9 cellular contexts compared by ENCODE assay signal in the genomic region with DNA sequence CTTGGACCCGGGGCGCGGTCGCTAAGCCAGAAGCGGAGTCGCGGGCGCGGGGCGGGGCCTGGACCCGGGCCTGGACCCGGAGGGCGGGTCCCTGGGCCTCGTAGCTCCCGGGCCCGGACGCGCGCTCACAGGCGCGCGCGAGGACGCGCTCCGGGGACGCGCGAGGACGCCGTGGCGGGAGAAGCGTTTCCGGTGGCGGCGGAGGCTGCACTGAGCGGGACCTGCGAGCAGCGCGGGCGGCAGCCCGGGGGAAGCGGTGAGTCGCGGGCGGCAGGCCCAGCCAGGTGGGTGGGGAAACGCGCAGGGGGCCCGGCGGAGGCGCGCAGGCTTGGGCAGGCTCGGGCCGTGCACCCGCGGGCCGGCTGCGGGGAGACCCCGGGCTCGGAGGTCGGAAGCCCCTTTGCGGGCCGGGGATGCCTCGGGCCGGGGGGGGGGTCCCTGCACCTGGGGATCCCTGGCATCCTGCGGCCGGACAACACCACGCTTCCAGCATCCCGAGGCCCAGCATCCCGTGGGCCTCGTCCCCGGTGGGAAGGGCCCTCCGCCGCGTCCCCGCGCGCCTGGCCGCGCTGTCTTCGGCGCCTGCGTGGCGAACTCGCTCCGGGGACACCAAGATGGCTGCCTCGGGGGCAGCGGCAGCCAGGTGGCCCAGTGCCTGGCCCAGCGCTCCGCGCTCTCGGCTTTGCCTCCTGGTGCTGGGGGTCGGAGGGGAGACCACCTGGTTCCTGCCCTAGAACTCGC. TPM values are rescaled to one million over a fixed set of nuclear protein-coding genes. Genes with fewer than 3 reads are reported as not detected.
DNase-seq lines count a peak whose midpoint lies in the region; ATAC-seq, FAIRE-seq and TF ChIP-seq lines count a peak whose summit lies in the region.
"Had no signal": no experiment of that assay in that cellular context is flagged by ENCODE, and none has a peak within 500 bp of the region (broad histone marks: within the 10 kb centered on the region; RNA-seq: fewer than 3 reads in every experiment).

A gene with protein sequence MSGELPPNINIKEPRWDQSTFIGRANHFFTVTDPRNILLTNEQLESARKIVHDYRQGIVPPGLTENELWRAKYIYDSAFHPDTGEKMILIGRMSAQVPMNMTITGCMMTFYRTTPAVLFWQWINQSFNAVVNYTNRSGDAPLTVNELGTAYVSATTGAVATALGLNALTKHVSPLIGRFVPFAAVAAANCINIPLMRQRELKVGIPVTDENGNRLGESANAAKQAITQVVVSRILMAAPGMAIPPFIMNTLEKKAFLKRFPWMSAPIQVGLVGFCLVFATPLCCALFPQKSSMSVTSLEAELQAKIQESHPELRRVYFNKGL (plus strand): TSS at position 177 of the 741 bp plus-strand sequence. CDS start 13,544 bp downstream, outside the sequence.

- peaks cover 10% of the 10 kb centered on the region for H3K79me1 ChIP-seq in H1 (ENCODE audit: low read depth, low read length)
- peaks cover 19% of the 10 kb centered on the region for H3K79me1 ChIP-seq in mesendoderm (ENCODE audit: low read length)

- H4K5ac ChIP-seq in H1 (ENCODE audit: insufficient read length, low read depth, low read length) (no peak within 1 kb of the TSS), mesendoderm (ENCODE audit: low read length) (no peak within 1 kb of the TSS)

- H2AK5ac ChIP-seq in H1 (ENCODE audit: low read depth, low read length) (no peak within 1 kb of the TSS), mesendoderm (ENCODE audit: low read length) (no peak within 1 kb of the TSS)

- WGBS in H1 (ENCODE audit: extremely low coverage in 1 of 2, insufficient coverage in 1 of 2, insufficient read length in 1 of 2, insufficient replicate concordance in 2 of 2, low coverage in 1 of 2, low lambda C conversion rate in 2 of 2, missing lambda C conversion rate in 1 of 2), 2 experiments, result 1% methylated on average over 65 of the region's 94 CpGs; no CpG with 5 or more reads in 1 of the 2 experiments
- WGBS in mesendoderm (ENCODE audit: extremely low coverage, insufficient coverage, low lambda C conversion rate), result no CpG with 5 or more reads among the region's 94 CpGs

- peaks cover 12 to 46% of the 10 kb centered on the region in 2 experiments for H3K79me2 ChIP-seq in H1 (ENCODE audit: control insufficient read depth in 1 of 2, insufficient read depth in 2 of 2, low read length in 2 of 2)
- H3K79me2 ChIP-seq in mesendoderm (ENCODE audit: control insufficient read depth, insufficient read depth, low read length), result peaks cover 39% of the 10 kb centered on the region

- H2AFZ ChIP-seq in H1 (ENCODE audit: low read length), result peak within 1 kb of the TSS; percentile 94; the same call in 1 of the 2 replicates

- no peak within 1 kb of the TSS for H4K91ac ChIP-seq in H1 (replicated peaks; ENCODE audit: insufficient read length, low read length)

- ATAC-seq in GM19035 (IDR thresholded peaks at IDR 0.05; ENCODE audit: unreplicated experiment) (peak; percentile 93), HG03342 (IDR thresholded peaks at IDR 0.05; ENCODE audit: unreplicated experiment) (peak; percentile 89)

- H3K23me2 ChIP-seq in H1 (ENCODE audit: low read depth, low read length), result peaks cover 12% of the 10 kb centered on the region

- H2BK120ac ChIP-seq in H1 (replicated peaks; ENCODE audit: low read depth, low read length), result no peak within 1 kb of the TSS
- no peak within 1 kb of the TSS for H2BK120ac ChIP-seq in mesendoderm (ENCODE audit: low read depth, low read length)

- no peak within 1 kb of the TSS for H3K14ac ChIP-seq in H1 (ENCODE audit: insufficient read length)

- H3K18ac ChIP-seq in H1 (ENCODE audit: extremely low read depth, low read length), result peak within 1 kb of the TSS; percentile 78
- H3K18ac ChIP-seq in mesendoderm (ENCODE audit: low read length), result peak within 1 kb of the TSS; percentile 96

- no peak for TF ChIP-seq RAD21 in H1 (IDR thresholded peaks at IDR 0.05 in 1 of 2, conservative IDR thresholded peaks at IDR 0.05 in 1 of 2; ENCODE audit: low read depth in 2 of 2, low read length in 2 of 2)

- peaks cover 40% of the 10 kb centered on the region for H4K20me1 ChIP-seq in BLaER1
- peaks cover 12 to 16% of the 10 kb centered on the region in 2 experiments for H4K20me1 ChIP-seq in H1 (replicated peaks in 1 of 2; ENCODE audit: control insufficient read depth in 1 of 2, insufficient read depth in 2 of 2, low read length in 2 of 2)

- H3K4ac ChIP-seq in H1 (replicated peaks; ENCODE audit: insufficient read length, low read depth, low read length), result peak within 1 kb of the TSS; percentile 25
- H3K4ac ChIP-seq in mesendoderm (ENCODE audit: low read depth, low read length), result peak within 1 kb of the TSS; percentile 96

- H2BK12ac ChIP-seq in H1 (ENCODE audit: low read depth, low read length), result no peak within 1 kb of the TSS; the same call in 1 of the 2 replicates

- no peak for FAIRE-seq in H1 (lab: Jason Lieb, UNC)
- FAIRE-seq: islet of Langerhans had no signal

- CTCF ChIA-PET in H1 (lab: Charles Lee; ENCODE audit: partially characterized antibody), result interaction anchor here (0.6 to 2.2 kb wide), 3 partner anchors 14 to 611 kb away, joined by 3 to 13 read pairs (median 3); no protein-coding TSS in a partner anchor

- H3K4me2 ChIP-seq in BLaER1 (peak within 1 kb of the TSS; percentile 99), H1 (ENCODE audit: insufficient read depth in 1 of 2, low read depth in 2 of 2, low read length in 2 of 2) (peak within 1 kb of the TSS; percentile 78 to 99), mesendoderm (ENCODE audit: low read length) (peak within 1 kb of the TSS; percentile 78)

- no peak for TF ChIP-seq EP300 in H1 (IDR thresholded peaks at IDR 0.05; ENCODE audit: borderline replicate concordance in 1 of 2, low read depth in 2 of 2, low read length in 2 of 2)

- H4K8ac ChIP-seq in H1 (ENCODE audit: extremely low read depth, insufficient read depth, low read length) (peak within 1 kb of the TSS; percentile 94), mesendoderm (ENCODE audit: low read depth, low read length) (no peak within 1 kb of the TSS)

- peak within 1 kb of the TSS; percentile 92 for H3K9ac ChIP-seq in BLaER1
- H3K9ac ChIP-seq in H1 (replicated peaks in 1 of 4; ENCODE audit: extremely low read depth in 1 of 4, low read depth in 3 of 4, low read length in 3 of 4), result peak within 1 kb of the TSS; percentile 71 to 86 (median 78)
- peak within 1 kb of the TSS; percentile 85 for H3K9ac ChIP-seq in mesendoderm (ENCODE audit: low read length)

- TF ChIP-seq CTCF in H1 (IDR thresholded peaks at IDR 0.05; ENCODE audit: control extremely low read depth in 1 of 3, insufficient read depth in 1 of 3, low read depth in 1 of 3, low read length in 3 of 3), result no peak

- H3K36me3 ChIP-seq in BLaER1, result peaks cover 25% of the 10 kb centered on the region
- H3K36me3 ChIP-seq in H1 (ENCODE audit: control insufficient read depth in 2 of 4, insufficient read depth in 4 of 4, low read length in 3 of 4), result peaks cover 2 to 9% (median 7%) of the 10 kb centered on the region in 4 experiments; a peak in 5 of 8 replicates
- peaks cover 2% of the 10 kb centered on the region for H3K36me3 ChIP-seq in mesendoderm (ENCODE audit: control insufficient read depth, insufficient read depth, low read length)

- POLR2A ChIA-PET in H1 (lab: Charles Lee; ENCODE audit: partially characterized antibody), result interaction anchor here (0.7 to 1.6 kb wide), 13 partner anchors 9 to 969 kb away, joined by 3 to 6 read pairs (median 3); a partner anchor contains a TSS

- H2BK5ac ChIP-seq in H1 (ENCODE audit: low read depth, low read length) (no peak within 1 kb of the TSS), mesendoderm (ENCODE audit: low read length) (peak within 1 kb of the TSS; percentile 49)

- peak within 1 kb of the TSS; percentile 97 for H3K4me3 ChIP-seq in BLaER1
- H3K4me3 ChIP-seq in H1 (ENCODE audit: extremely low read depth in 1 of 4, insufficient read depth in 2 of 4, low read depth in 3 of 4, low read length in 4 of 4), result peak within 1 kb of the TSS; percentile 74 to 98 (median 88)
- peak within 1 kb of the TSS; percentile 98 for H3K4me3 ChIP-seq in mesendoderm (ENCODE audit: low read length)

- H3K23ac ChIP-seq in H1 (ENCODE audit: insufficient read length) (no peak within 1 kb of the TSS), mesendoderm (ENCODE audit: low read length) (no peak within 1 kb of the TSS)

- TF ChIP-seq POLR2A in H1 (IDR thresholded peaks at IDR 0.05; ENCODE audit: control extremely low read depth in 1 of 2, low read depth in 2 of 2, low read length in 2 of 2), result peak; percentile 16 to 84

- no peak within 1 kb of the TSS for H2BK20ac ChIP-seq in H1 (ENCODE audit: low read length)

- DNase-seq in NCI-H69 (lab: John Stamatoyannopoulos, UW), result peak; percentile 95
- peak; percentile 93 for DNase-seq in activated CD8-positive, alpha-beta memory T cell treated with anti-CD3 and anti-CD28 coated beads for 24 hours
- DNase-seq in H1 (ENCODE audit: low read depth in 1 of 2, low spot score in 2 of 2), result peak in 1 of 2 experiments; percentile 88
- peak; percentile 78 for DNase-seq in mesendoderm
- DNase-seq in stimulated activated CD8-positive, alpha-beta memory T cell treated with anti-CD3 and anti-CD28 coated beads, Interleukin-15, amount 100 ng/mL, for 1 hour (ENCODE audit: low read depth), result peak; percentile 56

- H3K27me3 ChIP-seq in BLaER1 (no peaks in the 10 kb centered on the region), H1 (replicated peaks in 1 of 4; ENCODE audit: control insufficient read depth in 3 of 4, extremely low read depth in 1 of 4, insufficient read depth in 3 of 4, low read length in 3 of 4) (peaks cover 0 to 6% (median 2%) of the 10 kb centered on the region in 4 experiments; a peak in 2 of 7 replicates), mesendoderm (ENCODE audit: insufficient read depth, low read length, poor library complexity) (no peaks in the 10 kb centered on the region)

- H2BK15ac ChIP-seq in H1 (ENCODE audit: low read length) (0 out of 2 replicates have a peak within 1 kb of the TSS, but pooled peaks have one; percentile 6), mesendoderm (replicated peaks; ENCODE audit: low read depth) (no peak within 1 kb of the TSS)

- H3K56ac ChIP-seq in H1 (replicated peaks; ENCODE audit: insufficient read length, low read depth, low read length) (peak within 1 kb of the TSS; percentile 34), mesendoderm (ENCODE audit: low read length) (peak within 1 kb of the TSS; percentile 97)

- H3K27ac ChIP-seq in BLaER1, result peak within 1 kb of the TSS; percentile 95
- H3K27ac ChIP-seq in H1 (ENCODE audit: low read depth, low read length), result peak within 1 kb of the TSS; percentile 61; the same call in 1 of the 2 replicates
- no peak within 1 kb of the TSS for H3K27ac ChIP-seq in mesendoderm (ENCODE audit: low read depth, low read length)

- no peaks in the 10 kb centered on the region for H3K9me3 ChIP-seq in BLaER1
- H3K9me3 ChIP-seq in H1 (ENCODE audit: insufficient read depth in 2 of 2, low read depth in 1 of 2, low read length in 1 of 2), result no peaks in the 10 kb centered on the region

- H3K4me1 ChIP-seq in BLaER1 (peaks cover 29% of the 10 kb centered on the region), H1 (replicated peaks in 1 of 4; ENCODE audit: control insufficient read depth in 3 of 4, insufficient read depth in 4 of 4, low read length in 3 of 4) (peaks cover 2 to 6% (median 4%) of the 10 kb centered on the region in 4 experiments; a peak in 6 of 7 replicates), mesendoderm (ENCODE audit: control insufficient read depth, low read depth, low read length) (peaks cover 13% of the 10 kb centered on the region)

RNA-seq across cellular contexts. Expression of the gene that starts here (rescaled TPM):
- total RNA-seq in H1 (2021; fragmentation: NEBNext Ultra II Directional; extraction: Animal tissue kit (Norgen Biotek cat#: 25700)), result 94.1 and 97.6 TPM in 2 replicates
- 54.5 and 72.7 TPM in 2 replicates for polyA plus RNA-seq in H1 (2011; rRNA removed)
- 81.1 TPM for polyA plus RNA-seq in H1 (2011; cell fraction: cytosol; rRNA removed)
- 67.1 TPM for polyA plus RNA-seq in H1 (2011; cell fraction: nucleus; rRNA removed)
- polyA plus RNA-seq in H1 (2012, experiment 1 of 2), result 77.2 to 112 TPM (median 101 TPM) in 4 replicates
- 39.1 TPM for polyA plus RNA-seq in H1 (2012, experiment 2 of 2)
- 30.9 TPM for polyA plus RNA-seq in H1 (2013, experiment 1 of 2)
- 32.6 TPM for polyA plus RNA-seq in H1 (2013, experiment 2 of 2)
- polyA minus RNA-seq in H1 (2011; rRNA and poly(A)+ RNA removed), result 249 and 320 TPM in 2 replicates
- polyA minus RNA-seq in H1 (2011; cell fraction: cytosol; rRNA and poly(A)+ RNA removed), result 55.5 TPM
- 81.9 TPM for polyA minus RNA-seq in H1 (2011; cell fraction: nucleus; rRNA and poly(A)+ RNA removed)
- polyA plus RNA-seq in mesendoderm (2013, experiment 1 of 2), result 63.6 TPM
- 68.6 TPM for polyA plus RNA-seq in mesendoderm (2013, experiment 2 of 2)
